Comparison of ENCODE assay signal across 1 cellular context in the genomic region with DNA sequence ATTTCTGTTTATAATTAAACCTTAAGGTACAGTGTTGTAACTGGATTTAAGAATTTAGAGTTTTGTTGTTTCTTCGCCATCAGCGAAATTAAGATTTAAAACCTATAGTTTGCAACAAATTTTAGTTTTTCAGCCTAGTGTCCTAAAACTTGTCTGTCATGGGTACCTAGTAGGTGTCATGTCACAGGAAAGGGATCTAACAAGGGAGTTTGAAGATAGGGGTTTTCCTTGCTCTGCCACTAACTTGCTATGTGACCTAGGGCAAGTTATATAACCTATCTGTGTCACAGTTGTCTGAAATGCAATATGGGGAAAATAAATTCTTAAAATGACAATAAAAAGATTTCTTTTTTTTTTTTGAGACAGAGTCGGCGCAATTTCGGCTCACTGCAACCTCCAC.
TF ChIP-seq lines count a peak whose summit lies in the region.

No MANE protein-coding gene starts in this region.

TF ChIP-seq in HCT116, 20 proteins besides CTCF, POLR2A, EP300 and RAD21 (continued from another document):
- TF ChIP-seq, protein P1, sequence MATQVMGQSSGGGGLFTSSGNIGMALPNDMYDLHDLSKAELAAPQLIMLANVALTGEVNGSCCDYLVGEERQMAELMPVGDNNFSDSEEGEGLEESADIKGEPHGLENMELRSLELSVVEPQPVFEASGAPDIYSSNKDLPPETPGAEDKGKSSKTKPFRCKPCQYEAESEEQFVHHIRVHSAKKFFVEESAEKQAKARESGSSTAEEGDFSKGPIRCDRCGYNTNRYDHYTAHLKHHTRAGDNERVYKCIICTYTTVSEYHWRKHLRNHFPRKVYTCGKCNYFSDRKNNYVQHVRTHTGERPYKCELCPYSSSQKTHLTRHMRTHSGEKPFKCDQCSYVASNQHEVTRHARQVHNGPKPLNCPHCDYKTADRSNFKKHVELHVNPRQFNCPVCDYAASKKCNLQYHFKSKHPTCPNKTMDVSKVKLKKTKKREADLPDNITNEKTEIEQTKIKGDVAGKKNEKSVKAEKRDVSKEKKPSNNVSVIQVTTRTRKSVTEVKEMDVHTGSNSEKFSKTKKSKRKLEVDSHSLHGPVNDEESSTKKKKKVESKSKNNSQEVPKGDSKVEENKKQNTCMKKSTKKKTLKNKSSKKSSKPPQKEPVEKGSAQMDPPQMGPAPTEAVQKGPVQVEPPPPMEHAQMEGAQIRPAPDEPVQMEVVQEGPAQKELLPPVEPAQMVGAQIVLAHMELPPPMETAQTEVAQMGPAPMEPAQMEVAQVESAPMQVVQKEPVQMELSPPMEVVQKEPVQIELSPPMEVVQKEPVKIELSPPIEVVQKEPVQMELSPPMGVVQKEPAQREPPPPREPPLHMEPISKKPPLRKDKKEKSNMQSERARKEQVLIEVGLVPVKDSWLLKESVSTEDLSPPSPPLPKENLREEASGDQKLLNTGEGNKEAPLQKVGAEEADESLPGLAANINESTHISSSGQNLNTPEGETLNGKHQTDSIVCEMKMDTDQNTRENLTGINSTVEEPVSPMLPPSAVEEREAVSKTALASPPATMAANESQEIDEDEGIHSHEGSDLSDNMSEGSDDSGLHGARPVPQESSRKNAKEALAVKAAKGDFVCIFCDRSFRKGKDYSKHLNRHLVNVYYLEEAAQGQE (IDR thresholded peaks at IDR 0.05; ENCODE audit: low read depth), result no peak
- no peak for TF ChIP-seq EZH2phosphoT487 (IDR thresholded peaks at IDR 0.05; ENCODE audit: borderline replicate concordance)
TF ChIP-seq in HCT116: peak in this region for 0.
